Comparison of ENCODE assay signal across 26 cellular contexts in the genomic region with DNA sequence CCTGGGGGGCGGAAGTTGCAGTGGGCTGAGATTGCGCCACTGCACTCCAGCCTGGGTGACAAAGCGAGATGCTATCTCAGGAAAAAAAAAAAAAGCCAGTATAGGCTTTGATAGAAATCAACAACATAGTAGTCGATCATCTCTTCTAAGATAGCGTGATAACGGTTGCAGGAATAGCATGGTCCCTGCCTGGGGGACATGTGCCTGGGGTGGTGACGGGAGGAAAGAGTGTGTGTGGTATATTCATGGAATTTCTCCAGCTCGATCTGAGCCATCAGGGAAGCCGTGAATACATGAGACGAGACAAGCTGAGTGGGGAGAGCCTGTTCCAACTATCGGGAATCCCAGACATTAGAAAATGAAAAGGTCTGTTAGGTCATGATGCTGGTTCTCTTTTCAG.
"Had no signal": no experiment of that assay in that cellular context is flagged by ENCODE, and none has a peak within 500 bp of the region (broad histone marks: within the 10 kb centered on the region; RNA-seq: fewer than 3 reads in every experiment).

No MANE protein-coding gene starts in this region.

- FAIRE-seq: pancreas, small intestine, urothelium cell line had no signal

- H3K27ac ChIP-seq: pancreas, psoas muscle, right lobe of liver, sigmoid colon, stomach, testis, tibial artery, transverse colon, upper lobe of left lung, vagina had no signal

- H3K4me3 Mint-ChIP-seq: naive thymus-derived CD4-positive, alpha-beta T cell; natural killer cell treated with Interleukin-12 subunit alpha and Interleukin-12 subunit beta and Interleukin-15 and Interleukin-18, amount 100 ng/mL, for 72 hours; nephron progenitor cell; neural crest cell; stimulated activated effector memory CD8-positive, alpha-beta T cell treated with anti-CD3 and anti-CD28 coated beads, Interleukin-12 subunit alpha, Interleukin-12 subunit beta, amount 100 ng/mL, for 72 hours; stimulated activated naive B cell treated with anti-CD40 and anti-IgM and Interleukin-4, amounts not matched to agents 10 μg/mL and 1 μg/mL and 100 μg/mL, for 72 hours; stimulated activated naive CD8-positive, alpha-beta T cell treated with anti-CD3 and anti-CD28 coated beads, Interleukin-15, Interleukin-2, amounts not matched to agents 100 ng/mL and 50 ng/mL, for 24 hours had no signal

- H3K9me3 Mint-ChIP-seq: natural killer cell treated with Interleukin-12 subunit alpha and Interleukin-12 subunit beta and Interleukin-15 and Interleukin-18, amount 100 ng/mL, for 72 hours; nephron progenitor cell; neural crest cell; stimulated activated effector memory CD8-positive, alpha-beta T cell treated with anti-CD3 and anti-CD28 coated beads, Interleukin-12 subunit alpha, Interleukin-12 subunit beta, amount 100 ng/mL, for 72 hours; stimulated activated naive B cell treated with anti-CD40 and anti-IgM and Interleukin-4, amounts not matched to agents 10 μg/mL and 1 μg/mL and 100 μg/mL, for 72 hours; stimulated activated naive CD8-positive, alpha-beta T cell treated with anti-CD3 and anti-CD28 coated beads, Interleukin-15, Interleukin-2, amounts not matched to agents 100 ng/mL and 50 ng/mL, for 24 hours had no signal

- H3K27me3 Mint-ChIP-seq: naive thymus-derived CD4-positive, alpha-beta T cell; natural killer cell treated with Interleukin-12 subunit alpha and Interleukin-12 subunit beta and Interleukin-15 and Interleukin-18, amount 100 ng/mL, for 72 hours; stimulated activated naive B cell treated with anti-CD40 and anti-IgM and Interleukin-4, amounts not matched to agents 10 μg/mL and 1 μg/mL and 100 μg/mL, for 72 hours; stimulated activated naive CD8-positive, alpha-beta T cell treated with anti-CD3 and anti-CD28 coated beads, Interleukin-15, Interleukin-2, amounts not matched to agents 100 ng/mL and 50 ng/mL, for 24 hours had no signal

- H3K4me1 ChIP-seq: pancreas, psoas muscle, right lobe of liver, sigmoid colon, tibial artery, transverse colon, upper lobe of left lung, vagina had no signal

- H3K9me3 ChIP-seq: pancreas, psoas muscle, right lobe of liver, sigmoid colon, stomach, testis, tibial artery, transverse colon, upper lobe of left lung, vagina had no signal

- DNase-seq: naive thymus-derived CD4-positive, alpha-beta T cell; nephron progenitor cell; occipital lobe; pancreas; psoas muscle; right cardiac atrium; right lobe of liver; sigmoid colon; small intestine; stimulated activated CD4-positive, alpha-beta T cell treated with anti-CD3 and anti-CD28 coated beads, Interleukin-15, amount 100 ng/mL, for 24 hours; stimulated activated CD4-positive, alpha-beta T cell treated with anti-CD3 and anti-CD28 coated beads, Interleukin-2, amount 100 ng/mL, for 24 hours; stimulated activated CD4-positive, alpha-beta T cell treated with anti-CD3 and anti-CD28 coated beads, Interleukin-2, amount 100 ng/mL, for 48 hours; stimulated activated CD4-positive, alpha-beta T cell treated with anti-CD3 and anti-CD28 coated beads, Interleukin-4, amount 100 ng/mL, for 24 hours; stimulated activated naive B cell treated with anti-CD40 and anti-IgM and Interleukin-4, amounts not matched to agents 10 μg/mL and 1 μg/mL and 100 μg/mL, for 72 hours; stimulated activated naive CD4-positive, alpha-beta T cell treated with Interleukin-2 at 50 U/mL for 16 hours; stomach; testis; tibial artery; transverse colon; upper lobe of left lung had no signal

- ATAC-seq: naive thymus-derived CD4-positive, alpha-beta T cell; natural killer cell treated with Interleukin-12 subunit alpha and Interleukin-12 subunit beta and Interleukin-15 and Interleukin-18, amount 100 ng/mL, for 72 hours; pancreas; psoas muscle; right lobe of liver; stimulated activated effector memory CD8-positive, alpha-beta T cell treated with anti-CD3 and anti-CD28 coated beads, Interleukin-12 subunit alpha, Interleukin-12 subunit beta, amount 100 ng/mL, for 72 hours; stimulated activated naive B cell treated with anti-CD40 and anti-IgM and Interleukin-4, amounts not matched to agents 10 μg/mL and 1 μg/mL and 100 μg/mL, for 72 hours had no signal

- H3K27ac Mint-ChIP-seq: natural killer cell treated with Interleukin-12 subunit alpha and Interleukin-12 subunit beta and Interleukin-15 and Interleukin-18, amount 100 ng/mL, for 72 hours; stimulated activated effector memory CD8-positive, alpha-beta T cell treated with anti-CD3 and anti-CD28 coated beads, Interleukin-12 subunit alpha, Interleukin-12 subunit beta, amount 100 ng/mL, for 72 hours; stimulated activated naive B cell treated with anti-CD40 and anti-IgM and Interleukin-4, amounts not matched to agents 10 μg/mL and 1 μg/mL and 100 μg/mL, for 72 hours; stimulated activated naive CD8-positive, alpha-beta T cell treated with anti-CD3 and anti-CD28 coated beads, Interleukin-15, Interleukin-2, amounts not matched to agents 100 ng/mL and 50 ng/mL, for 24 hours had no signal

- H3K36me3 ChIP-seq: pancreas, right lobe of liver, transverse colon had no signal

- H3K4me3 ChIP-seq: pancreas, psoas muscle, right lobe of liver, sigmoid colon, stomach, testis, tibial artery, transverse colon, upper lobe of left lung, vagina had no signal

- H3K27me3 ChIP-seq: pancreas, right lobe of liver, sigmoid colon, stomach, testis, tibial artery, transverse colon, upper lobe of left lung, vagina had no signal
